ENCODE assay signal across 12 cellular contexts in the genomic region with DNA sequence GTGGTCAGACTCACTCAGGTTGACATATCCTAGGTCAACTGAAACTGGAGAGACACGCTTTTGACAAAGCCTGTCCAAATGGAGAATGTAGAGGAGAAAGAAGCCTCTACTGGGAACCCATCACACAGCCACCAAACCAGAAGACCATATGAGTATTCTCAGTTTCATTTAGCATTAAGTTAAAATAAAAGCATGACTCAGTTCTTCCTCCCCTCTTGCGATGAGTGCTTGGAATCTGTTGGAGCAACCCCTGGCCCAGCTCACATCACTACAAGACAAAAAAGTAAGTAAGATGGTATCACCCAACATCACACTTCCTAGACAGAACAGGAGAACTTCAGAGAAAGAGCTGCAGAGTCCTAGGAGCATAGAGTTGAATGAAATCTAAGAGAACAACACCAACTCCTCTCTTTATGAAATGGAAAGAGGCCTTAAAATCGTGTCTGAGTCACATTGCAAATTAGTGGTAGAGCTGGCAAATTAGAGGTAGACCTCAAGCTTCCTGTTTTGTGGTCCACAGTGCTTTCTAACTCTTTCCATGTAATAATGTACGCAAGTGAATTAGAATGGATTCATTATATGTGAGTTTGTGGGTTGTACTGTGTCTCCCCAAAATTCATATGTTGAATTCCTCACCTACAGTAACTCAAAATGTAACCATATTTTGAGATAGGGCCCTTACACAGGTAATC.
DNase-seq lines count a peak whose midpoint lies in the region; ATAC-seq and TF ChIP-seq lines count a peak whose summit lies in the region.
"Had no signal": no experiment of that assay in that cellular context is flagged by ENCODE, and none has a peak within 500 bp of the region (broad histone marks: within the 10 kb centered on the region; RNA-seq: fewer than 3 reads in every experiment).

No MANE protein-coding gene starts in this region.

- peak; percentile 14 for DNase-seq in NB4 (ENCODE audit: low read depth)
- no peak for DNase-seq in foreskin fibroblast
- no peak for DNase-seq in NCI-H748 treated with DMSO at 0.1 percent for 48 hours (lab: John Stamatoyannopoulos, UW)
- DNase-seq in DMS53 (lab: John Stamatoyannopoulos, UW) = no peak
- no peak for DNase-seq in midbrain (lab: John Stamatoyannopoulos, UW)
- DNase-seq: amygdala, Caco-2, NCI-H510A treated with DMSO at 0.1 percent for 48 hours, T-helper 9 cell had no signal

- TF ChIP-seq CTCF in NB4 (IDR thresholded peaks at IDR 0.05; ENCODE audit: low read depth, low read length) = no peak
- no peak for TF ChIP-seq CTCF in foreskin fibroblast (IDR thresholded peaks at IDR 0.05; ENCODE audit: low read depth, low read length)

- ATAC-seq in GM18502 (IDR thresholded peaks at IDR 0.05; ENCODE audit: poor library complexity, unreplicated experiment) (peak; percentile 93), GM19328 (IDR thresholded peaks at IDR 0.05; ENCODE audit: unreplicated experiment) (peak; percentile 62), HG02943 (IDR thresholded peaks at IDR 0.05; ENCODE audit: low read depth, unreplicated experiment) (peak; percentile 76)

- no peak for TF ChIP-seq POLR2A in NB4 (IDR thresholded peaks at IDR 0.05; ENCODE audit: extremely low read depth, insufficient read length)

- H3K4me3 ChIP-seq in NB4 (ENCODE audit: low read depth, low read length) = no peak overlapping the region
- H3K4me3 ChIP-seq in foreskin fibroblast (ENCODE audit: low read depth in 1 of 2, low read length in 2 of 2) = no peak overlapping the region
